ENCODE assay signal across 13 cellular contexts in the genomic region with DNA sequence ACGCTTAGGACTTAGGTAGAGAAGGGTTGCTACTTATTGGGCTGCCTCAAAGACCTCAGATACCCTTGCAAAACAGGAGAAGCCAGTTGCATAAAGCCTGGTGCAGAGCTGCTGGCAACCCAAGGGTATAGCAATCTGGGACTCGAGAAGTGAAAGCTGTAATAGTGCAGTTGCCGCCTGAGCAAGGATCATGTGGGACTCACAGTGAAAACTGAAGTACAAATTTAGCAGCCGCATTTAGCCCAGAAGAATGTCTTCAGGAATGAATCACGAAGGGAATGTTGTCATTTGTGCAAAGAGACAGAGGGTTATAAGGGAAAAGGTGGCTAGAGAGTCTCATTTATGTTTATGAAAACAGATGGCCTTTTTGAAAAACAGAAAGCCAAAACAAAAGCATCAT.
DNase-seq lines count a peak whose midpoint lies in the region; ATAC-seq and TF ChIP-seq lines count a peak whose summit lies in the region.
"Had no signal": no experiment of that assay in that cellular context is flagged by ENCODE, and none has a peak within 500 bp of the region (broad histone marks: within the 10 kb centered on the region; RNA-seq: fewer than 3 reads in every experiment).

No MANE protein-coding gene starts in this region.

- H4K8ac ChIP-seq in mesenchymal stem cell (ENCODE audit: low read length), result no peak overlapping the region

- H3K79me1 ChIP-seq in mesenchymal stem cell (replicated peaks; ENCODE audit: low read length, poor library complexity, severe bottlenecking), result no peaks in the 10 kb centered on the region

- no peak overlapping the region for H3K14ac ChIP-seq in mesenchymal stem cell (ENCODE audit: low read length in 2 of 2)

- CTCF ChIA-PET in CD8-positive, alpha-beta memory T cell (lab: Charles Lee), result no interaction called here
- CTCF ChIA-PET in WTC11 (lab: Charles Lee), result interaction anchor here (1.1 to 1.6 kb wide), 2 partner anchors 14 to 74 kb away, joined by 4 to 6 read pairs; no protein-coding TSS in a partner anchor

- H3K4me3 ChIP-seq in dorsolateral prefrontal cortex (peak overlapping the region in 11 of 59 donors; percentile 0 to 25 (median 11)), mesenchymal stem cell (ENCODE audit: insufficient read depth in 1 of 2, low read depth in 1 of 2, low read length in 2 of 2) (peak overlapping the region in 1 of 2 experiments; percentile 52), aorta (ENCODE audit: low read length in 2 of 2) (no peak overlapping the region), MG63 (no peak overlapping the region)
- H3K4me3 ChIP-seq in CD8-positive, alpha-beta memory T cell (ENCODE audit: low read length), result no peak overlapping the region

- no peak overlapping the region for H4K91ac ChIP-seq in mesenchymal stem cell (ENCODE audit: low read length)

- intact Hi-C loops in Right ventricle myocardium superior (cut with DNase I) (no loop called here), cardiac septum (cut with DNase I) (no loop called here), dorsolateral prefrontal cortex (cut with DNase I) (no loop called here), aorta (cut with DNase I) (loop anchor here in 1 of 2 donors (10.0 kb wide), 2 partner anchors 71 to 241 kb away; no protein-coding TSS in a partner anchor)

- ATAC-seq in Right ventricle myocardium superior (ENCODE audit: poor library complexity) (peak; percentile 90), aorta (ENCODE audit: low FRiP score) (peak; percentile 78), WTC11 (no peak)
- ATAC-seq: natural killer cell treated with Interleukin-12 subunit alpha and Interleukin-12 subunit beta and Interleukin-15 and Interleukin-18, amount 100 ng/mL, for 72 hours had no signal

- no peak overlapping the region for H3K4me2 ChIP-seq in mesenchymal stem cell (ENCODE audit: low read length, poor library complexity, severe bottlenecking)

- H3K36me3 ChIP-seq in mesenchymal stem cell (ENCODE audit: control insufficient read depth in 1 of 2, insufficient read depth in 2 of 2, low read depth in 1 of 2, low read length in 2 of 2) (no peaks in the 10 kb centered on the region), aorta (ENCODE audit: control insufficient read depth in 1 of 2, insufficient read depth in 2 of 2, low read length in 1 of 2) (no peaks in the 10 kb centered on the region), MG63 (no peaks in the 10 kb centered on the region)
- no peaks in the 10 kb centered on the region for H3K36me3 ChIP-seq in CD8-positive, alpha-beta memory T cell (ENCODE audit: insufficient read depth, low read length)

- WGBS in mesenchymal stem cell, result 65% methylated on average over 5 of the region's 5 CpGs
- WGBS in aorta, 2 donors, result 3 to 9% methylated on average over 5 of the region's 5 CpGs

- H2BK5ac ChIP-seq in mesenchymal stem cell (ENCODE audit: low read depth, low read length, poor library complexity, severe bottlenecking), result no peak overlapping the region

- peaks cover 0 to 3% (median 0%) of the 10 kb centered on the region in 5 donors for H3K9me3 Mint-ChIP-seq in CD8-positive, alpha-beta memory T cell
- H3K9me3 Mint-ChIP-seq in WTC11, result no peaks in the 10 kb centered on the region
- H3K9me3 Mint-ChIP-seq: activated naive CD8-positive, alpha-beta T cell treated with anti-CD3 and anti-CD28 coated beads for 36 hours had no signal

- H3K23ac ChIP-seq in mesenchymal stem cell (ENCODE audit: low read length in 2 of 2), result no peak overlapping the region

- no peak overlapping the region for H2BK120ac ChIP-seq in mesenchymal stem cell (ENCODE audit: low read depth, low read length)

- TF ChIP-seq CTCF in dorsolateral prefrontal cortex (IDR thresholded peaks at IDR 0.05 in 54 of 56, conservative IDR thresholded peaks at IDR 0.05 in 2 of 56; ENCODE audit: low read depth in 1 of 56, partially characterized antibody in 56 of 56) (no peak), WTC11 (IDR thresholded peaks at IDR 0.05) (no peak)

- no peaks in the 10 kb centered on the region for H3K4me1 Mint-ChIP-seq in CD8-positive, alpha-beta memory T cell
- H3K4me1 Mint-ChIP-seq in WTC11, result peaks cover 15% of the 10 kb centered on the region
- H3K4me1 Mint-ChIP-seq: activated naive CD8-positive, alpha-beta T cell treated with anti-CD3 and anti-CD28 coated beads for 36 hours; B cell had no signal

- no peak overlapping the region for H2AFZ ChIP-seq in mesenchymal stem cell (ENCODE audit: low read depth, low read length)

- H3K27me3 ChIP-seq in dorsolateral prefrontal cortex (peaks cover 0 to 13% (median 0%) of the 10 kb centered on the region in 45 donors), mesenchymal stem cell (ENCODE audit: control insufficient read depth in 1 of 2, insufficient read depth in 1 of 2, low read length in 2 of 2) (peaks cover 0 to 36% of the 10 kb centered on the region in 2 experiments), aorta (ENCODE audit: control insufficient read depth in 1 of 2, insufficient read depth in 2 of 2, low read length in 1 of 2) (no peaks in the 10 kb centered on the region), MG63 (no peaks in the 10 kb centered on the region)
- H3K27me3 ChIP-seq in CD8-positive, alpha-beta memory T cell (ENCODE audit: insufficient read depth, low read length, poor library complexity, severe bottlenecking), result no peaks in the 10 kb centered on the region

- H3K9me3 ChIP-seq in mesenchymal stem cell (ENCODE audit: control insufficient read depth, low read length) (no peaks in the 10 kb centered on the region), aorta (ENCODE audit: control insufficient read depth, low read length) (no peaks in the 10 kb centered on the region), MG63 (no peaks in the 10 kb centered on the region)
- no peaks in the 10 kb centered on the region for H3K9me3 ChIP-seq in CD8-positive, alpha-beta memory T cell (ENCODE audit: low read length)

- no peak overlapping the region for H2BK12ac ChIP-seq in mesenchymal stem cell (ENCODE audit: low read length in 2 of 2)

- H3K4me3 Mint-ChIP-seq in CD8-positive, alpha-beta memory T cell, result no peak overlapping the region
- H3K4me3 Mint-ChIP-seq in WTC11, result no peak overlapping the region
- H3K4me3 Mint-ChIP-seq: activated naive CD8-positive, alpha-beta T cell treated with anti-CD3 and anti-CD28 coated beads for 36 hours; B cell; natural killer cell treated with Interleukin-12 subunit alpha and Interleukin-12 subunit beta and Interleukin-15 and Interleukin-18, amount 100 ng/mL, for 72 hours had no signal

- H3K27ac ChIP-seq in dorsolateral prefrontal cortex (peak overlapping the region in 45 of 59 donors; percentile 5 to 82 (median 67)), mesenchymal stem cell (ENCODE audit: low read length, poor library complexity, severe bottlenecking) (no peak overlapping the region), aorta (ENCODE audit: low read depth in 1 of 2, low read length in 2 of 2) (peak overlapping the region; percentile 55 to 57)
- no peak overlapping the region for H3K27ac ChIP-seq in CD8-positive, alpha-beta memory T cell (ENCODE audit: low read depth, low read length)

- peak overlapping the region; percentile 63 for H3K9ac ChIP-seq in mesenchymal stem cell (ENCODE audit: low read length)

- POLR2A ChIA-PET in CD8-positive, alpha-beta memory T cell (lab: Charles Lee), result no interaction called here
- POLR2A ChIA-PET in WTC11 (lab: Charles Lee), result no interaction called here

- H3K4me1 ChIP-seq in mesenchymal stem cell (ENCODE audit: control insufficient read depth, insufficient read depth, low read depth, low read length), result peaks cover 2% of the 10 kb centered on the region
- no peaks in the 10 kb centered on the region for H3K4me1 ChIP-seq in aorta (ENCODE audit: control insufficient read depth in 1 of 2, insufficient read depth in 2 of 2, low read length in 2 of 2)
- H3K4me1 ChIP-seq in CD8-positive, alpha-beta memory T cell (ENCODE audit: insufficient read depth, low read length), result no peaks in the 10 kb centered on the region

- no peak overlapping the region for H2BK15ac ChIP-seq in mesenchymal stem cell (ENCODE audit: low read depth, poor library complexity, severe bottlenecking)

- H3K27ac Mint-ChIP-seq in CD8-positive, alpha-beta memory T cell, result no peak overlapping the region
- H3K27ac Mint-ChIP-seq in WTC11, result no peak overlapping the region
- H3K27ac Mint-ChIP-seq: activated naive CD8-positive, alpha-beta T cell treated with anti-CD3 and anti-CD28 coated beads for 36 hours; B cell; natural killer cell treated with Interleukin-12 subunit alpha and Interleukin-12 subunit beta and Interleukin-15 and Interleukin-18, amount 100 ng/mL, for 72 hours had no signal

- no peak overlapping the region for H3K4ac ChIP-seq in mesenchymal stem cell (ENCODE audit: low read depth in 1 of 2, low read length in 2 of 2)

- H2AK5ac ChIP-seq in mesenchymal stem cell (ENCODE audit: low read length, severe bottlenecking), result no peak overlapping the region

- no peak for DNase-seq in Right ventricle myocardium superior
- no peak for DNase-seq in cardiac septum (ENCODE audit: low spot score)
- peak in 8 of 10 donors; percentile 45 to 82 (median 63) for DNase-seq in dorsolateral prefrontal cortex
- DNase-seq in mesenchymal stem cell, result peak; percentile 58
- peak in 1 of 2 donors; percentile 50 for DNase-seq in aorta
- DNase-seq in MG63, result no peak
- no peak for DNase-seq in CD8-positive, alpha-beta memory T cell
- no peak for DNase-seq in WTC11 (ENCODE audit: low spot score)
- DNase-seq: activated CD4-positive, alpha-beta T cell treated with anti-CD3 and anti-CD28 coated beads, Interleukin-2, amount 50 U/mL, for 4 hours; activated naive CD8-positive, alpha-beta T cell treated with anti-CD3 and anti-CD28 coated beads for 36 hours; NCI-H1417 had no signal

- H3K36me3 Mint-ChIP-seq in CD8-positive, alpha-beta memory T cell, result no peaks in the 10 kb centered on the region
- no peaks in the 10 kb centered on the region for H3K36me3 Mint-ChIP-seq in WTC11
- H3K36me3 Mint-ChIP-seq: activated naive CD8-positive, alpha-beta T cell treated with anti-CD3 and anti-CD28 coated beads for 36 hours; natural killer cell treated with Interleukin-12 subunit alpha and Interleukin-12 subunit beta and Interleukin-15 and Interleukin-18, amount 100 ng/mL, for 72 hours had no signal

- H3K27me3 Mint-ChIP-seq in CD8-positive, alpha-beta memory T cell, result peaks cover 4 to 19% of the 10 kb centered on the region in 2 donors
- H3K27me3 Mint-ChIP-seq in WTC11 (ENCODE audit: low read depth), result no peaks in the 10 kb centered on the region; the same call in 1 of the 2 replicates

- H3K18ac ChIP-seq in mesenchymal stem cell (ENCODE audit: low read depth in 1 of 2, low read length in 2 of 2), result no peak overlapping the region

TF ChIP-seq in WTC11, 78 proteins besides CTCF, POLR2A, EP300 and RAD21 (continues in another document):
- no peak for TF ChIP-seq KAT7 (CRISPR knock-in tag; IDR thresholded peaks at IDR 0.05; ENCODE audit: borderline replicate concordance)
- TF ChIP-seq ZNF121 (CRISPR knock-in tag; IDR thresholded peaks at IDR 0.05), result no peak
- no peak for TF ChIP-seq CREM (CRISPR knock-in tag; IDR thresholded peaks at IDR 0.05)
- no peak for TF ChIP-seq MXD4 (CRISPR knock-in tag; IDR thresholded peaks at IDR 0.05; ENCODE audit: borderline replicate concordance)
- no peak for TF ChIP-seq ESRRA (CRISPR knock-in tag; IDR thresholded peaks at IDR 0.05; ENCODE audit: borderline replicate concordance)
- TF ChIP-seq CREB1 (CRISPR knock-in tag; IDR thresholded peaks at IDR 0.05), result no peak
- no peak for TF ChIP-seq JUN (CRISPR knock-in tag; IDR thresholded peaks at IDR 0.05)

Comparison
In these comparisons a context has a peak if more than half of its experiments do, and no peak if none do; other contexts are left out.
1. DNase-seq: peak in dorsolateral prefrontal cortex (8 of 10) and mesenchymal stem cell (single experiment); none in Right ventricle myocardium superior (single experiment), cardiac septum (single experiment), MG63 (single experiment), CD8-positive, alpha-beta memory T cell (0 of 5) and WTC11 (single experiment).
2. H3K27ac ChIP-seq: peak in dorsolateral prefrontal cortex (45 of 59) and aorta (2 of 2); none in mesenchymal stem cell (single experiment) and CD8-positive, alpha-beta memory T cell (single experiment).